ENCODE assay signal across 13 cellular contexts in the genomic region with DNA sequence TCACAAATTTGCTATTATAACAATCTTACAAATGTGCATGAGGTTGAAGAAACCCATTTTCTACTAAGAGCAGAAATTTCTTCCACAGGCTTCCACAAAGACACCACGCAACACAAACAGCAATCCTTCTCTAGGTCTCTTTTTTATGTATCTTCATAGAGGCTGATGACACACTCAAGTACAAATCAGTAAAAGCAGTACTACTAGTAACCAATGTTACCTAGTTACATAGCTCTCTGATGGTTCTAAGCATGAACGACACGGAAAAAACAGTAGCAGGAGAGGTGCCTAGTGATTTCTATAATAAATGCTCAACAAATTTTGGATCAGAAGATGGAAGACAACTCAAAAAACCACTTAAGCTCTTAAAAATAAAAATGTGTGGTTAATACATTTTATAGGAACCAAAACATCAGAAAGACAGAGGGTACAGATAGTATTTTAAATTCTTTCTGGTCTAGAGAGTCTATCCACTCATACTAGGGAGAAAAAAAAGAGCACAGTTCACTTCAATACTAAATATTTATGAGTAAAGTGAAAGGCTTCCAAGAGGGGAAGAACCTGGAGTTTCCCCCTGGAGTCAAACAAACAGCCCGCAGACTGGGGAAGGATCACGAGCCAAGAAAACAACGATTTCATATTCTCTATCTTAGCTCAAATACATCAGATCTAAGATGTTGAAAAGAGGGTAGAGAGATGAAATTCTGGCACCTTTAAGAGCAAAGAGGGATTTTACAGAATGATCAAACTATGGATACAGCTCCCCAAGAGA. TPM values are rescaled to one million over a fixed set of nuclear protein-coding genes. Genes with fewer than 3 reads are reported as not detected.
DNase-seq lines count a peak whose midpoint lies in the region; ATAC-seq, FAIRE-seq and TF ChIP-seq lines count a peak whose summit lies in the region.
"Had no signal": no experiment of that assay in that cellular context is flagged by ENCODE, and none has a peak within 500 bp of the region (broad histone marks: within the 10 kb centered on the region; RNA-seq: fewer than 3 reads in every experiment).

No MANE protein-coding gene starts in this region.

- peaks cover 34% of the 10 kb centered on the region for H3K4me1 Mint-ChIP-seq in mesothelial cell of epicardium

- TF ChIP-seq POLR2A in GM12878 (IDR thresholded peaks at IDR 0.05; ENCODE audit: low read depth, low read length): no peak

- ATAC-seq in GM12878: no peak
- ATAC-seq: HCT116, mucosa of descending colon had no signal

- H3K79me2 ChIP-seq in GM12878 (ENCODE audit: control insufficient read depth, insufficient read depth, low read length): peaks cover 42% of the 10 kb centered on the region
- no peaks in the 10 kb centered on the region for H3K79me2 ChIP-seq in trophoblast cell (ENCODE audit: control insufficient read depth, insufficient read depth, low read length, poor library complexity)

- POLR2A ChIA-PET in GM12878 (lab: Charles Lee): interaction anchor here (0.6 to 8.8 kb wide), 11 partner anchors 10 to 216 kb away, joined by 3 to 69 read pairs (median 3); partner anchors contain the start of genes HIC1, SMG6 and SRR

- TF ChIP-seq CTCF in GM12878 (IDR thresholded peaks at IDR 0.05 in 2 of 3, conservative IDR thresholded peaks at IDR 0.05 in 1 of 3; ENCODE audit: control insufficient read depth in 2 of 3, extremely low read depth in 1 of 3, insufficient read depth in 1 of 3, low read depth in 3 of 3, low read length in 3 of 3) (no peak), mesothelial cell of epicardium (IDR thresholded peaks at IDR 0.05; ENCODE audit: unreplicated experiment) (no peak), tibial artery (IDR thresholded peaks at IDR 0.05) (no peak)

- no peak overlapping the region for H3K14ac ChIP-seq in trophoblast cell (ENCODE audit: low read length)

- peak overlapping the region; percentile 99 for H3K27ac ChIP-seq in GM12878 (ENCODE audit: control insufficient read depth, insufficient read depth)
- H3K27ac ChIP-seq in tibial artery: peak overlapping the region; percentile 47 to 66
- no peak overlapping the region for H3K27ac ChIP-seq in trophoblast cell (ENCODE audit: low read depth, low read length)

- H2AK5ac ChIP-seq in trophoblast cell (ENCODE audit: low read length): no peak overlapping the region

- BruUV-seq in GM12878 (replicated peaks; lab: Mats Ljungman, UMichigan): no TSS peak

- peak overlapping the region; percentile 78 for H3K27ac Mint-ChIP-seq in mesothelial cell of epicardium

- H3K79me1 ChIP-seq in trophoblast cell (ENCODE audit: low read length): no peaks in the 10 kb centered on the region

- H3K4me1 ChIP-seq in GM12878 (ENCODE audit: control insufficient read depth, insufficient read depth, low read length): peaks cover 83% of the 10 kb centered on the region
- peaks cover 0 to 42% (median 26%) of the 10 kb centered on the region in 4 donors for H3K4me1 ChIP-seq in tibial artery
- peaks cover 0 to 5% of the 10 kb centered on the region in 2 experiments for H3K4me1 ChIP-seq in trophoblast cell (ENCODE audit: control insufficient read depth in 1 of 2, insufficient read depth in 2 of 2, low read length in 2 of 2)

- H3K9me3 Mint-ChIP-seq in mesothelial cell of epicardium: no peaks in the 10 kb centered on the region

- peak; percentile 54 for DNase-seq in activated CD8-positive, alpha-beta memory T cell treated with anti-CD3 and anti-CD28 coated beads for 24 hours
- no peak for DNase-seq in activated CD8-positive, alpha-beta memory T cell treated with anti-CD3 and anti-CD28 coated beads, Interleukin-2, amount 50 U/mL, for 4 hours
- DNase-seq in GM12878 (ENCODE audit: low read depth, low spot score) (no peak), mesothelial cell of epicardium (ENCODE audit: low spot score in 2 of 2, unreplicated experiment in 2 of 2) (no peak), tibial artery (no peak), trophoblast cell (no peak), NCI-H82 treated with DMSO at 0.1 percent for 48 hours (lab: John Stamatoyannopoulos, UW; ENCODE audit: unreplicated experiment) (no peak), NCI-H526 treated with DMSO at 0.1 percent for 48 hours (lab: John Stamatoyannopoulos, UW) (no peak)
- DNase-seq: activated CD4-positive, CD25-positive, alpha-beta regulatory T cell treated with anti-CD3 and anti-CD28 coated beads, Interleukin-2, amount 50 U/mL, for 72 hours; central memory CD4-positive, alpha-beta T cell; GF-D8; mucosa of descending colon had no signal

- WGBS in GM12878 (ENCODE audit: insufficient coverage, insufficient replicate concordance, low lambda C conversion rate, missing lambda C conversion rate): 98% methylated on average over 6 of the region's 6 CpGs
- no CpG with 5 or more reads among the region's 6 CpGs for WGBS in trophoblast cell (ENCODE audit: extremely low coverage, insufficient coverage, insufficient read length)

- CTCF ChIA-PET in GM12878 (lab: Yijun Ruan, JAX): interaction anchor here (0.7 to 7.5 kb wide), 15 partner anchors 11 to 208 kb away, joined by 3 to 48 read pairs (median 3); no protein-coding TSS in a partner anchor

- H2AFZ ChIP-seq in GM12878 (ENCODE audit: control insufficient read depth, low read depth, low read length) (no peak overlapping the region), trophoblast cell (ENCODE audit: insufficient read depth, low read length, poor library complexity) (no peak overlapping the region)

- intact Hi-C loops in GM12878 (cut with micrococcal nuclease; ENCODE audit: unreplicated experiment) (no loop called here), tibial artery (cut with DNase I; ENCODE audit: low total_unique reads) (no loop called here)

- H3K4me2 ChIP-seq in GM12878 (ENCODE audit: control insufficient read depth, insufficient read depth) (peak overlapping the region; percentile 60), trophoblast cell (ENCODE audit: low read length) (no peak overlapping the region)

- H3K9me3 ChIP-seq in GM12878 (replicated peaks; ENCODE audit: control insufficient read depth, insufficient read depth, low read length) (no peaks in the 10 kb centered on the region), tibial artery (no peaks in the 10 kb centered on the region), trophoblast cell (ENCODE audit: insufficient read depth, low read depth, low read length) (no peaks in the 10 kb centered on the region)
- H3K9me3 ChIP-seq: mucosa of descending colon had no signal

- no peak overlapping the region for H2BK120ac ChIP-seq in trophoblast cell (ENCODE audit: insufficient read depth, low read length, poor library complexity)

- SMC1A ChIA-PET in GM12878 (lab: Charles Lee; ENCODE audit: uncharacterized antibody, unreplicated experiment): interaction anchor here (0.6 to 10.4 kb wide), 13 partner anchors 12 to 248 kb away, joined by 3 to 149 read pairs (median 4); no protein-coding TSS in a partner anchor

- H3K4ac ChIP-seq in trophoblast cell (ENCODE audit: low read depth, low read length): no peak overlapping the region

- no peak overlapping the region for H3K4me3 Mint-ChIP-seq in mesothelial cell of epicardium

- RAD21 ChIA-PET in GM12878 (lab: Charles Lee; ENCODE audit: unreplicated experiment): interaction anchor here (0.6 to 7.2 kb wide), 11 partner anchors 9 to 247 kb away, joined by 3 to 61 read pairs (median 7); partner anchors contain the start of genes HIC1, SMG6 and SRR

- H3K27me3 Mint-ChIP-seq in mesothelial cell of epicardium (ENCODE audit: low read depth): no peaks in the 10 kb centered on the region

- no peak overlapping the region for H4K91ac ChIP-seq in trophoblast cell (ENCODE audit: low read depth, low read length)

- H3K27me3 ChIP-seq in GM12878 (replicated peaks in 1 of 2; ENCODE audit: control insufficient read depth in 2 of 2, insufficient read depth in 2 of 2, low read length in 1 of 2): no peaks in the 10 kb centered on the region
- no peaks in the 10 kb centered on the region for H3K27me3 ChIP-seq in tibial artery
- no peaks in the 10 kb centered on the region for H3K27me3 ChIP-seq in trophoblast cell (ENCODE audit: insufficient read depth, low read length)

- H4K20me1 ChIP-seq in GM12878 (ENCODE audit: control insufficient read depth, insufficient read depth): no peaks in the 10 kb centered on the region

- in situ Hi-C loops in GM12878 (cut with MboI): no loop called here

- H4K12ac ChIP-seq in trophoblast cell (ENCODE audit: low read depth, low read length): no peak overlapping the region

- H3K4me3 ChIP-seq in GM12878 (0 out of 2 replicates have a peak overlapping the region, but pooled peaks have one; percentile 2), tibial artery (no peak overlapping the region), trophoblast cell (ENCODE audit: low read depth, low read length) (no peak overlapping the region)
- H3K4me3 ChIP-seq: mucosa of descending colon had no signal

- no peak overlapping the region for H2BK12ac ChIP-seq in trophoblast cell (ENCODE audit: low read length)

- H3K9ac ChIP-seq in GM12878 (ENCODE audit: control insufficient read depth, insufficient read depth, low read length): peak overlapping the region; percentile 40; the same call in 1 of the 2 replicates
- H3K9ac ChIP-seq in trophoblast cell (ENCODE audit: low read length): no peak overlapping the region

- TF ChIP-seq RAD21 in GM12878 (IDR thresholded peaks at IDR 0.05; ENCODE audit: insufficient read depth, low read depth, low read length): no peak

- H3K36me3 Mint-ChIP-seq in mesothelial cell of epicardium: peaks cover 18% of the 10 kb centered on the region

- H3K36me3 ChIP-seq in GM12878 (ENCODE audit: control insufficient read depth in 2 of 2, insufficient read depth in 2 of 2, low read length in 1 of 2): peaks cover 0 to 8% of the 10 kb centered on the region in 2 experiments; a peak in 1 of 4 replicates
- peaks cover 0 to 20% (median 0%) of the 10 kb centered on the region in 3 donors for H3K36me3 ChIP-seq in tibial artery
- H3K36me3 ChIP-seq in trophoblast cell (ENCODE audit: control insufficient read depth in 1 of 2, insufficient read depth in 2 of 2, low read length in 2 of 2): peaks cover 2 to 4% of the 10 kb centered on the region in 2 experiments

- no peak overlapping the region for H2BK5ac ChIP-seq in trophoblast cell (ENCODE audit: low read depth, low read length, poor library complexity)

- no peak for FAIRE-seq in GM12878 (lab: Jason Lieb, UNC)

- H3K18ac ChIP-seq in trophoblast cell (ENCODE audit: low read length): no peak overlapping the region

- H4K8ac ChIP-seq in trophoblast cell (ENCODE audit: low read depth, low read length): no peak overlapping the region

- no peak overlapping the region for H3K23ac ChIP-seq in trophoblast cell (ENCODE audit: low read length)

- TF ChIP-seq EP300 in GM12878 (IDR thresholded peaks at IDR 0.05; ENCODE audit: borderline replicate concordance in 1 of 2, control insufficient read depth in 1 of 2, low read depth in 2 of 2, low read length in 2 of 2): no peak

RNA-seq across cellular contexts. Expression of gene SMG6, which starts 40.2 kb away (rescaled TPM):
- total RNA-seq in GM12878 (2013; cell fraction: nucleolus; rRNA removed): 87.7 and 93.3 TPM in 2 replicates
- total RNA-seq in GM12878 (2014; rRNA removed): 16.4 and 16.7 TPM in 2 replicates
- 9.3 and 11.7 TPM in 2 replicates for total RNA-seq in GM12878 (2014; rRNA removed; fragmentation: Illumina TruSeq; extraction: Trizol)
- total RNA-seq in GM12878 (2021): 28.7 and 30.3 TPM in 2 replicates
- 19.8 TPM for polyA plus RNA-seq in GM12878 (2011; ENCODE audit: low read depth)
- polyA plus RNA-seq in GM12878 (2011; rRNA removed): 20.1 and 27.2 TPM in 2 replicates
- polyA plus RNA-seq in GM12878 (2011; cell fraction: cytosol; rRNA removed): 43.8 and 72.2 TPM in 2 replicates
- 67.9 and 71.8 TPM in 2 replicates for polyA plus RNA-seq in GM12878 (2011; cell fraction: nucleus; rRNA removed)
- 17.5 and 19.5 TPM in 2 replicates for polyA plus RNA-seq in GM12878 (2012)
- 16.2 and 21.4 TPM in 2 replicates for polyA plus RNA-seq in GM12878 (2014; fragmentation: Illumina TruSeq; extraction: Trizol)
- polyA plus RNA-seq in GM12878 (2014; fragmentation: Nextera tagmentation; extraction: Ambion mirVana): under 1 TPM; 0.58 to 0.64 TPM
- polyA plus RNA-seq in GM12878 (2014; rRNA removed): 11.2 and 12.9 TPM in 2 replicates
- 10 to 100 TPM; 15.4 to 16.0 TPM for polyA plus RNA-seq in GM12878 (2016; fragmentation: Nextera tagmentation; extraction: Ambion mirVana)
- 42.9 and 101 TPM in 2 replicates for polyA minus RNA-seq in GM12878 (2011; rRNA and poly(A)+ RNA removed)
- polyA minus RNA-seq in GM12878 (2011; cell fraction: cytosol; rRNA and poly(A)+ RNA removed): 19.6 and 23.3 TPM in 2 replicates
- polyA minus RNA-seq in GM12878 (2011; cell fraction: nucleus; rRNA and poly(A)+ RNA removed): 45.8 and 69.4 TPM in 2 replicates
- total RNA-seq in mesothelial cell of epicardium: 55.4 to 58.3 TPM (median 58.3 TPM) in 3 replicates
- 16.7 and 17.2 TPM in 2 replicates for polyA plus RNA-seq in trophoblast cell (2013)

RNA-seq across cellular contexts. Expression of gene SRR, which starts 40.4 kb away (rescaled TPM):
- 2.7 and 7.6 TPM in 2 replicates for total RNA-seq in GM12878 (2013; cell fraction: nucleolus; rRNA removed)
- 16.1 and 23.7 TPM in 2 replicates for total RNA-seq in GM12878 (2014; rRNA removed)
- 12.4 and 13.5 TPM in 2 replicates for total RNA-seq in GM12878 (2014; rRNA removed; fragmentation: Illumina TruSeq; extraction: Trizol)
- 19.3 and 20.7 TPM in 2 replicates for total RNA-seq in GM12878 (2021)
- polyA plus RNA-seq in GM12878 (2011; ENCODE audit: low read depth): 14.1 TPM
- 11.7 TPM in 2 replicates for polyA plus RNA-seq in GM12878 (2011; rRNA removed)
- 4.6 and 8.8 TPM in 2 replicates for polyA plus RNA-seq in GM12878 (2011; cell fraction: cytosol; rRNA removed)
- 3.0 and 3.1 TPM in 2 replicates for polyA plus RNA-seq in GM12878 (2011; cell fraction: nucleus; rRNA removed)
- 8.0 and 13.7 TPM in 2 replicates for polyA plus RNA-seq in GM12878 (2012)
- polyA plus RNA-seq in GM12878 (2014; fragmentation: Illumina TruSeq; extraction: Trizol): 14.9 and 18.5 TPM in 2 replicates
- polyA plus RNA-seq in GM12878 (2014; fragmentation: Nextera tagmentation; extraction: Ambion mirVana): 10 to 100 TPM; 21.1 to 33.9 TPM
- 15.2 and 17.5 TPM in 2 replicates for polyA plus RNA-seq in GM12878 (2014; rRNA removed)
- polyA plus RNA-seq in GM12878 (2016; fragmentation: Nextera tagmentation; extraction: Ambion mirVana): 10 to 100 TPM; 25.8 to 30.5 TPM
- 5.8 and 11.1 TPM in 2 replicates for polyA minus RNA-seq in GM12878 (2011; rRNA and poly(A)+ RNA removed)
- polyA minus RNA-seq in GM12878 (2011; cell fraction: cytosol; rRNA and poly(A)+ RNA removed): 2.8 and 7.9 TPM in 2 replicates
- 0.67 and 2.8 TPM in 2 replicates for polyA minus RNA-seq in GM12878 (2011; cell fraction: nucleus; rRNA and poly(A)+ RNA removed)
- total RNA-seq in mesothelial cell of epicardium: 13.4 to 17.6 TPM (median 16.0 TPM) in 3 replicates
- 14.3 and 15.6 TPM in 2 replicates for polyA plus RNA-seq in trophoblast cell (2013)
